ENCODE assay signal across 30 cellular contexts in genomic region chr12:114339626-114340025, GRCh38.
DNase-seq lines count a peak whose midpoint lies in the region; ATAC-seq, FAIRE-seq and TF ChIP-seq lines count a peak whose summit lies in the region.
"Had no signal": no experiment of that assay in that cellular context is flagged by ENCODE, and none has a peak within 500 bp of the region (broad histone marks: within the 10 kb centered on the region; RNA-seq: fewer than 3 reads in every experiment).

No MANE protein-coding gene starts in this region.

- H3K4me3 ChIP-seq in fibroblast of the aortic adventitia (ENCODE audit: low read depth, low read length), result no peak overlapping the region
- H3K4me3 ChIP-seq: gastrocnemius medialis, PC-9, spleen, upper lobe of right lung had no signal

- TF ChIP-seq CTCF in fibroblast of the aortic adventitia (IDR thresholded peaks at IDR 0.05; ENCODE audit: insufficient read depth, low read length) (no peak), nephron progenitor cell (IDR thresholded peaks at IDR 0.05) (no peak)

- no peaks in the 10 kb centered on the region for H3K36me3 Mint-ChIP-seq in nephron progenitor cell (ENCODE audit: low read depth)

- peaks cover 73% of the 10 kb centered on the region for H3K27me3 Mint-ChIP-seq in nephron progenitor cell (ENCODE audit: low read depth, poor library complexity)

- FAIRE-seq in frontal cortex (lab: Jason Lieb, UNC), result no peak
- FAIRE-seq: GM18507 had no signal

- DNase-seq in A172 (ENCODE audit: low spot score) (peak; percentile 46), GM03348 (ENCODE audit: low spot score) (peak; percentile 34), RPMI7951 (ENCODE audit: low read depth) (peak; percentile 76), fibroblast of the aortic adventitia (ENCODE audit: low read depth) (peak; percentile 47), nephron progenitor cell (no peak), frontal cortex (ENCODE audit: low spot score in 2 of 2) (no peak)
- no peak for DNase-seq in stimulated activated CD4-positive, alpha-beta T cell treated with anti-CD3 and anti-CD28 coated beads, Interleukin-2, amount 100 ng/mL, for 48 hours
- DNase-seq: activated CD4-positive, alpha-beta T cell treated with anti-CD3 and anti-CD28 coated beads for 48 hours; activated gamma-delta T cell treated with Interleukin-2 at 50 U/mL for 16 hours; activated T-cell treated with anti-CD3 and anti-CD28 coated beads, Interleukin-2, amount 50 U/mL, for 1 hour; BE2C; brain microvascular endothelial cell; DMS153; gastrocnemius medialis; GF-D8; H9; Kasumi-1; mammary epithelial cell; NCI-H1092; NCI-H187 treated with DMSO at 0.1 percent for 48 hours; NCI-H526; NK-92 treated with Interleukin-12 subunit alpha and Interleukin-12 subunit beta, amount 100 ng/mL, for 24 hours; PC-9; Right ventricle myocardium superior; spleen; upper lobe of right lung had no signal

- peaks cover 17% of the 10 kb centered on the region for H3K4me1 Mint-ChIP-seq in nephron progenitor cell

- peaks cover 14% of the 10 kb centered on the region for H3K9me3 Mint-ChIP-seq in nephron progenitor cell
- H3K9me3 Mint-ChIP-seq: neural crest cell; T-helper 2 cell treated with Interferon-gamma antibody and Interleukin-4, amounts not matched to agents 5 μg/mL and 100 μg/mL, for 36 hours had no signal

- ATAC-seq in HG03135 (IDR thresholded peaks at IDR 0.05; ENCODE audit: unreplicated experiment), result no peak
- ATAC-seq: gastrocnemius medialis, upper lobe of right lung had no signal

- H3K27ac Mint-ChIP-seq in nephron progenitor cell, result no peak overlapping the region
- H3K27ac Mint-ChIP-seq: H9; T-helper 2 cell treated with Interferon-gamma antibody and Interleukin-4, amounts not matched to agents 5 μg/mL and 100 μg/mL, for 36 hours had no signal

- no peak overlapping the region for H3K4me3 Mint-ChIP-seq in nephron progenitor cell
- H3K4me3 Mint-ChIP-seq: H9; neural crest cell; T-helper 2 cell treated with Interferon-gamma antibody and Interleukin-4, amounts not matched to agents 5 μg/mL and 100 μg/mL, for 36 hours had no signal

Comparison
In these comparisons a context has a peak if more than half of its experiments do, and no peak if none do; other contexts are left out.
1. DNase-seq: peak in A172 (single experiment), GM03348 (single experiment), RPMI7951 (single experiment) and fibroblast of the aortic adventitia (single experiment); none in nephron progenitor cell (single experiment), stimulated activated CD4-positive, alpha-beta T cell treated with anti-CD3 and anti-CD28 coated beads, Interleukin-2, amount 100 ng/mL, for 48 hours (0 of 2) and frontal cortex (0 of 2).